In genomic region chr7:157851501-157852067, GRCh38 we compare ENCODE assay signal across 8 cellular contexts.
DNase-seq lines count a peak whose midpoint lies in the region; ATAC-seq and TF ChIP-seq lines count a peak whose summit lies in the region.

No MANE protein-coding gene starts in this region.

- no peak for TF ChIP-seq POLR2A in vagina (IDR thresholded peaks at IDR 0.05)

- H3K27me3 ChIP-seq in brain microvascular endothelial cell (replicated peaks): no peaks in the 10 kb centered on the region
- H3K27me3 ChIP-seq in vagina: no peaks in the 10 kb centered on the region

- peaks cover 8% of the 10 kb centered on the region for H3K4me1 ChIP-seq in vagina

- no peak overlapping the region for H3K4me3 ChIP-seq in brain microvascular endothelial cell (ENCODE audit: low read depth, low read length)
- H3K4me3 ChIP-seq in vagina: no peak overlapping the region

- DNase-seq in HUDEP-2 (lab: John Stamatoyannopoulos, UW; ENCODE audit: unreplicated experiment in 76 of 76) (peak in 40 of 76 experiments; percentile 1 to 57 (median 18)), SW480 (ENCODE audit: low spot score) (peak; percentile 66), midbrain (lab: John Stamatoyannopoulos, UW) (peak; percentile 29), brain microvascular endothelial cell (no peak), vagina (ENCODE audit: extremely low spot score in 2 of 2) (no peak)
- DNase-seq in stimulated activated CD8-positive, alpha-beta memory T cell treated with anti-CD3 and anti-CD28 coated beads, Interleukin-4, amount 100 ng/mL, for 24 hours (ENCODE audit: low read depth): peak; percentile 64

- intact Hi-C loops in vagina (cut with DNase I): no loop called here

- H3K27ac ChIP-seq in brain microvascular endothelial cell: no peak overlapping the region
- H3K27ac ChIP-seq in vagina: no peak overlapping the region

- no peaks in the 10 kb centered on the region for H3K9me3 Mint-ChIP-seq in activated naive CD8-positive, alpha-beta T cell (ENCODE audit: low read depth)

- H3K36me3 ChIP-seq in brain microvascular endothelial cell (replicated peaks) (no peaks in the 10 kb centered on the region), vagina (no peaks in the 10 kb centered on the region)

- no peaks in the 10 kb centered on the region for H3K27me3 Mint-ChIP-seq in activated naive CD8-positive, alpha-beta T cell

- TF ChIP-seq CTCF in brain microvascular endothelial cell (IDR thresholded peaks at IDR 0.05; ENCODE audit: low read depth, low read length, missing control alignments) (no peak), vagina (IDR thresholded peaks at IDR 0.05) (no peak)

- H3K4me3 Mint-ChIP-seq in activated naive CD8-positive, alpha-beta T cell: peak overlapping the region; percentile 80

- no peaks in the 10 kb centered on the region for H3K36me3 Mint-ChIP-seq in activated naive CD8-positive, alpha-beta T cell

- ATAC-seq in GM18861 (IDR thresholded peaks at IDR 0.05; ENCODE audit: unreplicated experiment): no peak

- no peaks in the 10 kb centered on the region for H3K9me3 ChIP-seq in vagina

- H3K4me1 Mint-ChIP-seq in activated naive CD8-positive, alpha-beta T cell (ENCODE audit: low read depth): peaks cover 19% of the 10 kb centered on the region

- peak overlapping the region; percentile 98 for H3K27ac Mint-ChIP-seq in activated naive CD8-positive, alpha-beta T cell

- in situ Hi-C loops in brain microvascular endothelial cell (cut with HindIII; ENCODE audit: low pct_ligation_motif_present, low sequenced_read_pairs): no loop called here

Comparison
In these comparisons a context has a peak if more than half of its experiments do, and no peak if none do; other contexts are left out.
1. DNase-seq: peak in HUDEP-2 (40 of 76), SW480 (single experiment), midbrain (single experiment) and stimulated activated CD8-positive, alpha-beta memory T cell treated with anti-CD3 and anti-CD28 coated beads, Interleukin-4, amount 100 ng/mL, for 24 hours (single experiment); none in brain microvascular endothelial cell (single experiment) and vagina (0 of 2).